In genomic region chr5:11719888-11720481, GRCh38 we compare ENCODE assay signal across 8 cellular contexts.
DNase-seq lines count a peak whose midpoint lies in the region; ATAC-seq and TF ChIP-seq lines count a peak whose summit lies in the region.

No MANE protein-coding gene starts in this region.

- H3K4me1 ChIP-seq in heart left ventricle (no peaks in the 10 kb centered on the region), spleen (peaks cover 0 to 3% (median 0%) of the 10 kb centered on the region in 6 donors)

- no peaks in the 10 kb centered on the region for H3K9me3 ChIP-seq in MG63
- H3K9me3 ChIP-seq in heart left ventricle: no peaks in the 10 kb centered on the region
- peaks cover 0 to 21% (median 7%) of the 10 kb centered on the region in 8 donors for H3K9me3 ChIP-seq in spleen

- TF ChIP-seq CTCF in heart left ventricle (IDR thresholded peaks at IDR 0.05) (peak in 11 of 12 donors; percentile 14 to 51 (median 38)), spleen (IDR thresholded peaks at IDR 0.05 in 8 of 11, conservative IDR thresholded peaks at IDR 0.05 in 3 of 11) (peak in 7 of 11 experiments; percentile 23 to 39 (median 32))

- H3K36me3 ChIP-seq in MG63 (no peaks in the 10 kb centered on the region), heart left ventricle (no peaks in the 10 kb centered on the region), spleen (no peaks in the 10 kb centered on the region)

- intact Hi-C loops in heart left ventricle (cut with DNase I): loop anchor here in 3 of 10 donors (10.0 kb wide), 2 partner anchors 455 to 1025 kb away; no protein-coding TSS in a partner anchor
- intact Hi-C loops in spleen (cut with DNase I; ENCODE audit: low total_unique reads): no loop called here

- H3K27me3 ChIP-seq in MG63 (peaks cover 3% of the 10 kb centered on the region; the same call in 1 of the 2 replicates), heart left ventricle (no peaks in the 10 kb centered on the region), spleen (replicated peaks in 1 of 7) (no peaks in the 10 kb centered on the region)

- no peak for TF ChIP-seq POLR2A in heart left ventricle (IDR thresholded peaks at IDR 0.05)
- TF ChIP-seq POLR2A in spleen (IDR thresholded peaks at IDR 0.05): no peak

- WGBS in heart left ventricle, 4 donors: 25 to 31% (median 30%) methylated on average over 5 of the region's 5 CpGs
- 23 to 32% (median 26%) methylated on average over 5 of the region's 5 CpGs for WGBS in spleen, 5 donors

- H3K4me3 ChIP-seq in MG63 (no peak overlapping the region), heart left ventricle (no peak overlapping the region), spleen (no peak overlapping the region)

- DNase-seq in NCI-H146 (lab: John Stamatoyannopoulos, UW) (peak; percentile 4), NCI-H146 treated with DMSO at 0.1 percent for 48 hours (lab: John Stamatoyannopoulos, UW; ENCODE audit: unreplicated experiment) (no peak), MG63 (peak; percentile 44), SKM-1 (lab: John Stamatoyannopoulos, UW; ENCODE audit: unreplicated experiment) (peak; percentile 62), heart left ventricle (peak in 4 of 5 donors; percentile 15 to 62 (median 42)), spleen (no peak), GM19240 (ENCODE audit: insufficient read length, low spot score) (no peak)

- H3K27ac ChIP-seq in heart left ventricle (no peak overlapping the region), spleen (no peak overlapping the region)

- ATAC-seq in heart left ventricle (peak in 2 of 4 donors; percentile 68 to 80), HG03097 (IDR thresholded peaks at IDR 0.05; ENCODE audit: low FRiP score, unreplicated experiment) (no peak)

Comparison
In these comparisons a context has a peak if more than half of its experiments do, and no peak if none do; other contexts are left out.
1. DNase-seq: peak in NCI-H146 (single experiment), MG63 (single experiment), SKM-1 (single experiment) and heart left ventricle (4 of 5); none in NCI-H146 treated with DMSO at 0.1 percent for 48 hours (single experiment), spleen (single experiment) and GM19240 (single experiment).